In genomic region chr1:1777950-1778826, GRCh38 we compare ENCODE assay signal across 8 cellular contexts. TPM values are rescaled to one million over a fixed set of nuclear protein-coding genes. Genes with fewer than 3 reads are reported as not detected.
DNase-seq lines count a peak whose midpoint lies in the region; ATAC-seq and TF ChIP-seq lines count a peak whose summit lies in the region.

A gene with protein sequence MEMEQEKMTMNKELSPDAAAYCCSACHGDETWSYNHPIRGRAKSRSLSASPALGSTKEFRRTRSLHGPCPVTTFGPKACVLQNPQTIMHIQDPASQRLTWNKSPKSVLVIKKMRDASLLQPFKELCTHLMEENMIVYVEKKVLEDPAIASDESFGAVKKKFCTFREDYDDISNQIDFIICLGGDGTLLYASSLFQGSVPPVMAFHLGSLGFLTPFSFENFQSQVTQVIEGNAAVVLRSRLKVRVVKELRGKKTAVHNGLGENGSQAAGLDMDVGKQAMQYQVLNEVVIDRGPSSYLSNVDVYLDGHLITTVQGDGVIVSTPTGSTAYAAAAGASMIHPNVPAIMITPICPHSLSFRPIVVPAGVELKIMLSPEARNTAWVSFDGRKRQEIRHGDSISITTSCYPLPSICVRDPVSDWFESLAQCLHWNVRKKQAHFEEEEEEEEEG (minus strand): TSS chr1:1778470. CDS start chr1:1765406, 13,064 bp downstream.

- H3K27ac ChIP-seq in 22Rv1 (peak within 1 kb of the TSS; percentile 97), mesenchymal stem cell (ENCODE audit: low read length, poor library complexity, severe bottlenecking) (no peak within 1 kb of the TSS)

- H2BK12ac ChIP-seq in mesenchymal stem cell (ENCODE audit: low read length in 2 of 2): no peak within 1 kb of the TSS

- CTCF ChIA-PET in activated CD4-positive, alpha-beta memory T cell treated with anti-CD3 and anti-CD28 coated beads, Interleukin-2, amount 10 ng/mL, durations not matched to agents 7 days and 5 days (lab: Charles Lee): interaction anchor here (0.5 to 5.2 kb wide), 2 partner anchors 9 to 130 kb away, joined by 3 to 35 read pairs; no protein-coding TSS in a partner anchor

- in situ Hi-C loops in GM13977 (cut with MboI; ENCODE audit: low pct_unique_long_range_greater_than_20kb, low sequenced_read_pairs, unreplicated experiment): no loop called here

- peaks cover 68% of the 10 kb centered on the region for H3K4me1 Mint-ChIP-seq in activated CD4-positive, alpha-beta memory T cell treated with anti-CD3 and anti-CD28 coated beads, Interleukin-2, amount 10 ng/mL, durations not matched to agents 7 days and 5 days

- H3K4me3 Mint-ChIP-seq in activated CD4-positive, alpha-beta memory T cell treated with anti-CD3 and anti-CD28 coated beads, Interleukin-2, amount 10 ng/mL, durations not matched to agents 7 days and 5 days: peak within 1 kb of the TSS; percentile 77

- DNase-seq in GM13977 (ENCODE audit: low spot score) (peak; percentile 94), NCI-H226 (peak; percentile 53), mesenchymal stem cell (peak; percentile 50)
- DNase-seq in activated CD4-positive, alpha-beta memory T cell treated with anti-CD3 and anti-CD28 coated beads, Interleukin-2, amount 10 ng/mL, durations not matched to agents 7 days and 5 days: peak; percentile 76
- peak; percentile 70 for DNase-seq in effector CD8-positive, alpha-beta T cell (lab: John Stamatoyannopoulos, UW)
- DNase-seq in stimulated activated CD8-positive, alpha-beta memory T cell treated with anti-CD3 and anti-CD28 coated beads, Interleukin-12 subunit alpha, Interleukin-12 subunit beta, amount 100 ng/mL, for 1 hour (ENCODE audit: low read depth): peak; percentile 55

- H2BK15ac ChIP-seq in mesenchymal stem cell (ENCODE audit: low read depth, poor library complexity, severe bottlenecking): peak within 1 kb of the TSS; percentile 55

- peak within 1 kb of the TSS; percentile 88 to 91 for H3K18ac ChIP-seq in mesenchymal stem cell (ENCODE audit: low read depth in 1 of 2, low read length in 2 of 2)

- peak within 1 kb of the TSS in 1 of 2 experiments; percentile 71 for H3K23ac ChIP-seq in mesenchymal stem cell (ENCODE audit: low read length in 2 of 2)

- H3K9me3 Mint-ChIP-seq in activated CD4-positive, alpha-beta memory T cell treated with anti-CD3 and anti-CD28 coated beads, Interleukin-2, amount 10 ng/mL, durations not matched to agents 7 days and 5 days: no peaks in the 10 kb centered on the region

- under 1% methylated on average over 70 of the region's 123 CpGs for WGBS in mesenchymal stem cell

- peak within 1 kb of the TSS; percentile 76 for H3K4ac ChIP-seq in mesenchymal stem cell (ENCODE audit: low read depth in 1 of 2, low read length in 2 of 2)

- peak within 1 kb of the TSS; percentile 99 for H3K27ac Mint-ChIP-seq in activated CD4-positive, alpha-beta memory T cell treated with anti-CD3 and anti-CD28 coated beads, Interleukin-2, amount 10 ng/mL, durations not matched to agents 7 days and 5 days

- H3K4me3 ChIP-seq in mesenchymal stem cell (ENCODE audit: insufficient read depth in 1 of 2, low read depth in 1 of 2, low read length in 2 of 2): peak within 1 kb of the TSS; percentile 90 to 95

- H3K4me2 ChIP-seq in mesenchymal stem cell (ENCODE audit: low read length, poor library complexity, severe bottlenecking): peak within 1 kb of the TSS; percentile 95

- ATAC-seq in HG02884 (IDR thresholded peaks at IDR 0.05; ENCODE audit: unreplicated experiment): peak; percentile 16

- peak within 1 kb of the TSS; percentile 91 for H4K91ac ChIP-seq in mesenchymal stem cell (ENCODE audit: low read length)

- H3K27me3 ChIP-seq in mesenchymal stem cell (ENCODE audit: control insufficient read depth in 1 of 2, insufficient read depth in 1 of 2, low read length in 2 of 2): no peaks in the 10 kb centered on the region

- H3K4me1 ChIP-seq in mesenchymal stem cell (ENCODE audit: control insufficient read depth, insufficient read depth, low read depth, low read length): peaks cover 40% of the 10 kb centered on the region

- H2BK120ac ChIP-seq in mesenchymal stem cell (ENCODE audit: low read depth, low read length): peak within 1 kb of the TSS; percentile 74

- H3K9me3 ChIP-seq in mesenchymal stem cell (ENCODE audit: control insufficient read depth, low read length): no peaks in the 10 kb centered on the region

- peak within 1 kb of the TSS; percentile 24 for H2AK5ac ChIP-seq in mesenchymal stem cell (ENCODE audit: low read length, severe bottlenecking)

- POLR2A ChIA-PET in activated CD4-positive, alpha-beta memory T cell treated with anti-CD3 and anti-CD28 coated beads, Interleukin-2, amount 10 ng/mL, durations not matched to agents 7 days and 5 days (lab: Charles Lee): interaction anchor here (1.0 to 4.5 kb wide), 5 partner anchors 29 to 130 kb away, joined by 3 to 29 read pairs (median 10); partner anchors contain the start of gene CDK11A

- H3K79me1 ChIP-seq in mesenchymal stem cell (replicated peaks; ENCODE audit: low read length, poor library complexity, severe bottlenecking): peaks cover 8% of the 10 kb centered on the region

- TF ChIP-seq CTCF in 22Rv1 (IDR thresholded peaks at IDR 0.05): peak; percentile 3; the same call in 1 of the 2 replicates
- TF ChIP-seq CTCF in GM13977 (IDR thresholded peaks at IDR 0.05; ENCODE audit: extremely low read depth, insufficient read depth, missing control alignments): peak; percentile 2

- H2AFZ ChIP-seq in mesenchymal stem cell (ENCODE audit: low read depth, low read length): peak within 1 kb of the TSS; percentile 7

- peaks cover 0 to 29% of the 10 kb centered on the region in 2 experiments for H3K36me3 ChIP-seq in mesenchymal stem cell (ENCODE audit: control insufficient read depth in 1 of 2, insufficient read depth in 2 of 2, low read depth in 1 of 2, low read length in 2 of 2)

- H3K27me3 Mint-ChIP-seq in activated CD4-positive, alpha-beta memory T cell treated with anti-CD3 and anti-CD28 coated beads, Interleukin-2, amount 10 ng/mL, durations not matched to agents 7 days and 5 days: no peaks in the 10 kb centered on the region

- H3K9ac ChIP-seq in mesenchymal stem cell (ENCODE audit: low read length): peak within 1 kb of the TSS; percentile 89

- H4K8ac ChIP-seq in mesenchymal stem cell (ENCODE audit: low read length): peak within 1 kb of the TSS; percentile 94

- peak within 1 kb of the TSS in 1 of 2 experiments; percentile 68 for H3K14ac ChIP-seq in mesenchymal stem cell (ENCODE audit: low read length in 2 of 2)

- H3K36me3 Mint-ChIP-seq in activated CD4-positive, alpha-beta memory T cell treated with anti-CD3 and anti-CD28 coated beads, Interleukin-2, amount 10 ng/mL, durations not matched to agents 7 days and 5 days (ENCODE audit: low read depth): peaks cover 9% of the 10 kb centered on the region

- no peak within 1 kb of the TSS for H2BK5ac ChIP-seq in mesenchymal stem cell (ENCODE audit: low read depth, low read length, poor library complexity, severe bottlenecking)

RNA-seq across cellular contexts. Expression of the gene that starts here (rescaled TPM):
- 10 to 100 TPM; 78.0 to 81.5 TPM for total RNA-seq in activated CD4-positive, alpha-beta memory T cell treated with anti-CD3 and anti-CD28 coated beads, Interleukin-2, amount 10 ng/mL, durations not matched to agents 7 days and 5 days
- polyA plus RNA-seq in mesenchymal stem cell (2013, experiment 1 of 2): 42.8 TPM
- polyA plus RNA-seq in mesenchymal stem cell (2013, experiment 2 of 2): 40.7 TPM
